1 cellular context compared by ENCODE assay signal in the genomic region with DNA sequence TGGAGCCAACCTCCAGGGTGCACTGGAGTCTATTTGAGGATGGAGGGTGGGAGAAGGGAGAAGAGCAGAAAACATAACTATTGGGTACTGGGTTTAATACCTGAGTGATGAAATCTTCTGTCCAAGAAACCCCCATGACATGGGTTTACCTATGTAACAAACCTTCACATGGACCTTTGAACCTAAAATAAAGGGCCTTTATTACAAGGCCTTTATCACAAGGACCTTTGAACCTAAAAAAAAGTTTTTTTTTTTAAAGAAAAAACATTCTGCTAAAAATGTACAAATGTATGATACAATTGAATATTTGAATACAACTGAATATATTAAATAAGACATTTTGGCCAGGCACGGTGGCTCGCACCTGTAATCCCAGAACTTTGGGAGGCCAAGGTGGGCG.
A peak's percentile ranks its signal among the peaks of the same experiment; 100 is the strongest.
TF ChIP-seq lines count a peak whose summit lies in the region.

No MANE protein-coding gene starts in this region.

TF ChIP-seq in HepG2, 621 proteins besides CTCF, POLR2A, EP300 and RAD21 (continued from another document):
- TF ChIP-seq ZNF362 (CRISPR knock-in tag; IDR thresholded peaks at IDR 0.05; ENCODE audit: borderline replicate concordance) (peak; percentile 62; the same call in 1 of the 2 replicates), TRIM24 (CRISPR knock-in tag; IDR thresholded peaks at IDR 0.05) (no peak), ZBTB7A (CRISPR knock-in tag; IDR thresholded peaks at IDR 0.05) (no peak), ZNF256 (CRISPR knock-in tag; conservative IDR thresholded peaks at IDR 0.05) (no peak), NR2C2 (CRISPR knock-in tag; IDR thresholded peaks at IDR 0.05; ENCODE audit: borderline replicate concordance) (0 out of 2 replicates have a peak, but pooled peaks have one; percentile 22), RFX3 (CRISPR knock-in tag; IDR thresholded peaks at IDR 0.05) (no peak)
